1 cellular context compared by ENCODE assay signal in genomic region chr2:144583362-144583692, GRCh38.
A peak's percentile ranks its signal among the peaks of the same experiment; 100 is the strongest.
TF ChIP-seq lines count a peak whose summit lies in the region.

No MANE protein-coding gene starts in this region.

TF ChIP-seq in K562, 482 proteins besides CTCF, POLR2A, EP300 and RAD21 (continued from another document and continues in another):
- peak; percentile 51 for TF ChIP-seq KDM5B (IDR thresholded peaks at IDR 0.05; ENCODE audit: insufficient replicate concordance, low read depth, low read length)
- no peak for TF ChIP-seq SMARCB1 (IDR thresholded peaks at IDR 0.05; ENCODE audit: insufficient read length, low read depth)
- TF ChIP-seq ZNF445 (CRISPR knock-in tag; IDR thresholded peaks at IDR 0.05; ENCODE audit: low read depth), result no peak
- no peak for TF ChIP-seq SOX6 (IDR thresholded peaks at IDR 0.05)
- no peak for TF ChIP-seq HDAC2 (IDR thresholded peaks at IDR 0.05)
- no peak for TF ChIP-seq HSF4 (CRISPR knock-in tag; IDR thresholded peaks at IDR 0.05; ENCODE audit: borderline replicate concordance)
- TF ChIP-seq MLLT1 (IDR thresholded peaks at IDR 0.05), result no peak
- TF ChIP-seq ZNF449 (CRISPR knock-in tag; IDR thresholded peaks at IDR 0.05), result no peak
- 0 out of 2 replicates have a peak, but pooled peaks have one; percentile 36 for TF ChIP-seq GTF2A2 (tag; IDR thresholded peaks at IDR 0.05)
- no peak for TF ChIP-seq NFIC (IDR thresholded peaks at IDR 0.05)
- TF ChIP-seq PRDM10 (IDR thresholded peaks at IDR 0.05; ENCODE audit: partially characterized antibody), result no peak
- no peak for TF ChIP-seq NR0B1 (IDR thresholded peaks at IDR 0.05; ENCODE audit: partially characterized antibody)
- TF ChIP-seq DPF2 (IDR thresholded peaks at IDR 0.05), result no peak
- TF ChIP-seq ZNF197 (CRISPR knock-in tag; IDR thresholded peaks at IDR 0.05; ENCODE audit: low read depth), result peak; percentile 15; the same call in 1 of the 2 replicates
- 0 out of 2 replicates have a peak, but pooled peaks have one; percentile 32 for TF ChIP-seq MECOM (CRISPR knock-in tag; IDR thresholded peaks at IDR 0.05)
- 0 out of 2 replicates have a peak, but pooled peaks have one; percentile 9 for TF ChIP-seq JUND (IDR thresholded peaks at IDR 0.05; ENCODE audit: borderline replicate concordance, low read depth, low read length)
- TF ChIP-seq JUND (tag; IDR thresholded peaks at IDR 0.05; ENCODE audit: borderline replicate concordance, low read depth, low read length), result no peak
- no peak for TF ChIP-seq KDM2B (CRISPR knock-in tag; IDR thresholded peaks at IDR 0.05)
- no peak for TF ChIP-seq STAT6 (CRISPR knock-in tag; IDR thresholded peaks at IDR 0.05)
- TF ChIP-seq BDP1 (IDR thresholded peaks at IDR 0.05; ENCODE audit: insufficient read depth, insufficient read length), result no peak
- 0 out of 2 replicates have a peak, but pooled peaks have one; percentile 2 for TF ChIP-seq TCFL5 (CRISPR knock-in tag; conservative IDR thresholded peaks at IDR 0.05)
- TF ChIP-seq ZC3H11A (IDR thresholded peaks at IDR 0.05; ENCODE audit: low read depth, low read length), result no peak
- TF ChIP-seq CCNT2 (IDR thresholded peaks at IDR 0.05; ENCODE audit: borderline replicate concordance, extremely low read depth, insufficient read length, low read depth, low read length), result no peak
- no peak for TF ChIP-seq ZNF146 (CRISPR knock-in tag; IDR thresholded peaks at IDR 0.05; ENCODE audit: unreplicated experiment)
- no peak for TF ChIP-seq CBX8 (IDR thresholded peaks at IDR 0.05; ENCODE audit: borderline replicate concordance, extremely low read depth, low read depth, low read length, poor library complexity, severe bottlenecking)
- TF ChIP-seq TBL1XR1 (IDR thresholded peaks at IDR 0.05; ENCODE audit: low read length in 2 of 2), result no peak
- no peak for TF ChIP-seq MTF1 (CRISPR knock-in tag; IDR thresholded peaks at IDR 0.05; ENCODE audit: borderline replicate concordance)
- TF ChIP-seq ZNF655 (CRISPR knock-in tag; IDR thresholded peaks at IDR 0.05), result no peak
- no peak for TF ChIP-seq HOMEZ (CRISPR knock-in tag; IDR thresholded peaks at IDR 0.05)
- TF ChIP-seq ZNF184 (CRISPR knock-in tag; IDR thresholded peaks at IDR 0.05), result no peak
- TF ChIP-seq CBX1 (IDR thresholded peaks at IDR 0.05; ENCODE audit: low read depth), result no peak
- TF ChIP-seq MAZ (CRISPR knock-in tag; conservative IDR thresholded peaks at IDR 0.05 in 1 of 2, IDR thresholded peaks at IDR 0.05 in 1 of 2), result no peak
- 0 out of 2 replicates have a peak, but pooled peaks have one; percentile 39 for TF ChIP-seq DIDO1 (tag; IDR thresholded peaks at IDR 0.05; ENCODE audit: low read depth)
- peak; percentile 70; the same call in 1 of the 2 replicates for TF ChIP-seq NFRKB (IDR thresholded peaks at IDR 0.05; ENCODE audit: low read depth)
- no peak for TF ChIP-seq HNRNPH1 (optimal IDR thresholded peaks at IDR 0.05; ENCODE audit: low read depth, low read length)
- no peak for TF ChIP-seq HCFC1 (IDR thresholded peaks at IDR 0.05; ENCODE audit: low read depth, low read length)
- no peak for TF ChIP-seq ATF7 (IDR thresholded peaks at IDR 0.05)
- TF ChIP-seq ZNF668 (CRISPR knock-in tag; IDR thresholded peaks at IDR 0.05), result no peak
- TF ChIP-seq YBX1 (IDR thresholded peaks at IDR 0.05), result no peak
- no peak for TF ChIP-seq HEY1 (CRISPR knock-in tag; IDR thresholded peaks at IDR 0.05; ENCODE audit: borderline replicate concordance)
- TF ChIP-seq NFATC3 (IDR thresholded peaks at IDR 0.05), result no peak
- TF ChIP-seq CREB3 (tag; conservative IDR thresholded peaks at IDR 0.05; ENCODE audit: low read depth), result no peak
- TF ChIP-seq CEBPG (CRISPR knock-in tag; IDR thresholded peaks at IDR 0.05), result peak; percentile 87
- TF ChIP-seq CEBPG (tag; conservative IDR thresholded peaks at IDR 0.05 in 1 of 2, IDR thresholded peaks at IDR 0.05 in 1 of 2), result peak; percentile 79 to 89
- no peak for TF ChIP-seq ZNF133 (CRISPR knock-in tag; IDR thresholded peaks at IDR 0.05)
- TF ChIP-seq PBX2 (CRISPR knock-in tag; IDR thresholded peaks at IDR 0.05; ENCODE audit: low read depth), result no peak
- TF ChIP-seq PBX2 (tag; conservative IDR thresholded peaks at IDR 0.05; ENCODE audit: low read depth), result no peak
- TF ChIP-seq TCF7L2 (IDR thresholded peaks at IDR 0.05; ENCODE audit: low read depth, low read length), result no peak
- TF ChIP-seq XRCC3 (IDR thresholded peaks at IDR 0.05), result no peak
- TF ChIP-seq IFI16 (CRISPR knock-in tag; IDR thresholded peaks at IDR 0.05), result no peak
- no peak for TF ChIP-seq SRSF3 (IDR thresholded peaks at IDR 0.05; ENCODE audit: insufficient read depth, low read length)
- no peak for TF ChIP-seq HNRNPLL (IDR thresholded peaks at IDR 0.05; ENCODE audit: low read depth, low read length, poor library complexity, severe bottlenecking)
